In the genomic region with DNA sequence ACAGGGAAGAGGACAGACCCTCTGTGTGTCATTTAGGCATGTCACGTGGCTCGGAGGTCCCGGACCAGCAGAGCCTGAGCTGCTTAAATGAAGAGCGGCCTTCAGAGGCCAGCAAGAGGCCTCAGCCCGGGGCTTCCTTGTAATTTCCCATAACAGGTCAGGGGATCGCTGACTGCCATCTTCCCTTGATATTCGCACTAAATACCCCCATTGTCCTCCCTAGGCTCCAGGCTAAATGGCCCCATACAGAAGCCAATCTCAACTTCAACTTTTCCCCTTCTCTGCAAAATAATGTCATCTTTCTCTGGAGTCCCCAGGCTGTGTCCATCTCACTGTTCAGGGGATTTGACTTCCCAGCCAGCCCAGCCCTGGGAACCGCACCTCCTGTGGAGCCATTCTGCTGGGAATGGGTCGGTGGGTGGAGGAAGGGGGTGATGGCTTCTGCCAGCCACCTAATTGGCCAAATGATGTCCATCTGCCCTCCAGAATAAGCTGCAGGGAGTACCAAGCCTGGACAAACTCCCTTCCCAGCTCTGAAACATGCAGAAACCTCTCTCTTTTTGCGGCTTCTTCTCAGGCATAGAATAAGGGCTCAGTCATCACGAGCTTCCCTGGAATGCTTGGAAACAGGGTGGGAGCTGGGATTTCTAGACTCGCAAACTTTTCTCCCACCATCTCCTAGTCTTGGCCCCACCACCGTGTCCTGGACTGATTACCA, we compare ENCODE assay signal across 17 cellular contexts.
"Had no signal": no experiment of that assay in that cellular context is flagged by ENCODE, and none has a peak within 500 bp of the region (broad histone marks: within the 10 kb centered on the region; RNA-seq: fewer than 3 reads in every experiment).

No MANE protein-coding gene starts in this region.

- H3K4me3 ChIP-seq: prostate gland, sigmoid colon, skin epidermis, testis, transverse colon had no signal

- H3K36me3 ChIP-seq: prostate gland, sigmoid colon, transverse colon had no signal

- H3K79me2 ChIP-seq: parathyroid adenoma had no signal

- H3K27ac ChIP-seq: foreskin keratinocyte, parathyroid adenoma, prostate gland, sigmoid colon, testis, transverse colon had no signal

- DNase-seq: cortex of kidney; effector memory CD8-positive, alpha-beta T cell; erythroblast; foreskin keratinocyte; kidney glomerular epithelial cell; mammary epithelial cell; retina; sigmoid colon; stimulated activated CD4-positive, alpha-beta T cell treated with anti-CD3 and anti-CD28 coated beads, Interleukin-2, amount 100 ng/mL, for 24 hours; stimulated activated CD4-positive, alpha-beta T cell treated with anti-CD3 and anti-CD28 coated beads, Interleukin-4, amount 100 ng/mL, for 4 hours; stimulated activated naive B cell treated with anti-CD40 and anti-IgM and Interleukin-4, amounts not matched to agents 10 μg/mL and 1 μg/mL and 100 μg/mL, for 72 hours; stimulated activated naive CD8-positive, alpha-beta T cell treated with anti-CD3 and anti-CD28 coated beads, Interleukin-15, amount 100 ng/mL, for 72 hours; testis; transverse colon had no signal

- H3K9me3 ChIP-seq: prostate gland, sigmoid colon, testis, transverse colon had no signal

- H3K27me3 ChIP-seq: foreskin keratinocyte, sigmoid colon, testis, transverse colon had no signal

- H3K9ac ChIP-seq: parathyroid adenoma had no signal

- H3K4me1 ChIP-seq: foreskin keratinocyte, parathyroid adenoma, prostate gland, sigmoid colon, testis, transverse colon had no signal

- H2AFZ ChIP-seq: parathyroid adenoma had no signal
